In genomic region chr1:26959722-26960624, GRCh38 we compare ENCODE assay signal across 2 cellular contexts.
TF ChIP-seq lines count a peak whose summit lies in the region.

KDF1 (minus strand) TSS chr1:26960468; CDS start chr1:26952380, 8,088 bp downstream.

TF ChIP-seq in neural cell, 6 proteins besides CTCF, POLR2A, EP300 and RAD21 (continued from another document):
- TF ChIP-seq REST (IDR thresholded peaks at IDR 0.05; ENCODE audit: borderline replicate concordance), result no peak

TF ChIP-seq in HEK293T, 16 proteins besides CTCF, POLR2A, EP300 and RAD21 (continued from another document):
- TF ChIP-seq PKNOX1 (IDR thresholded peaks at IDR 0.05), result no peak
